ENCODE assay signal across 8 cellular contexts in the genomic region with DNA sequence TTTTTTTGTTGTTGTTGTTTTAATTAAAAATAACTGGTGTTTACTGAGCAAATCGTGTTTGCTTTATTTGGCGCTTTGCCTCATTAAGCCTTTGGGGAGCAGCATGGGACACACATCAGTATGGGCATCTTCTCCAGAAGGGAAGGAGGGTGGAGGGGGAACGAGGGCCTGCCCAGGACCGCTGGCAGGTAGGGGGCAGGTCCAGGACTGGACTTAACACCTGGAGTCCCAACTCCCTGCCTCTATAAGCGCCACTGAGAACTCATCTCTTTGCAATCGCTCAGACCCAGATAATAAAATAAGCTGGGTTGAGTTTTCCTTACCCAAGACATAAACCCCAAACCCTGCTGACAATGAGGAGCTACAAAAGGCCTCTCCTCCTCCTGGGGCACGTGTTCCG. TPM values are rescaled to one million over a fixed set of nuclear protein-coding genes. Genes with fewer than 3 reads are reported as not detected.
DNase-seq lines count a peak whose midpoint lies in the region; ATAC-seq and TF ChIP-seq lines count a peak whose summit lies in the region.

No MANE protein-coding gene starts in this region.

- H3K4me1 ChIP-seq in ectodermal cell (ENCODE audit: control insufficient read depth, insufficient read depth, low read length) (peaks cover 14% of the 10 kb centered on the region), ovary (ENCODE audit: insufficient read depth) (peaks cover 16% of the 10 kb centered on the region)

- TF ChIP-seq CTCF in ovary (IDR thresholded peaks at IDR 0.05): no peak

- 61 to 62% methylated on average over 8 of the region's 8 CpGs for WGBS in ectodermal cell, 2 experiments
- 52 to 57% (median 54%) methylated on average over 8 of the region's 8 CpGs for WGBS in ovary, 3 donors

- intact Hi-C loops in ovary (cut with DNase I): loop anchor here in 1 of 4 donors (10.0 kb wide), 1 partner anchor 1669 kb away; no protein-coding TSS in a partner anchor

- H3K27ac ChIP-seq in ectodermal cell (ENCODE audit: insufficient read depth, low read depth, low read length, poor library complexity, severe bottlenecking) (peak overlapping the region; percentile 36), ovary (peak overlapping the region; percentile 40 to 82)

- peaks cover 42% of the 10 kb centered on the region for H3K27me3 ChIP-seq in ectodermal cell (ENCODE audit: control insufficient read depth, insufficient read depth, low read length, poor library complexity, severe bottlenecking)
- H3K27me3 ChIP-seq in ovary: no peaks in the 10 kb centered on the region

- H3K36me3 ChIP-seq in ectodermal cell (ENCODE audit: control insufficient read depth, insufficient read depth, low read length) (no peaks in the 10 kb centered on the region), ovary (no peaks in the 10 kb centered on the region)

- H3K4me3 ChIP-seq in ectodermal cell (ENCODE audit: insufficient read depth, low read depth, low read length) (peak overlapping the region; percentile 33), ovary (peak overlapping the region; percentile 40)

- H3K9me3 ChIP-seq in ectodermal cell (ENCODE audit: control insufficient read depth, low read length) (no peaks in the 10 kb centered on the region), ovary (no peaks in the 10 kb centered on the region)

- no peak for TF ChIP-seq EP300 in ovary (IDR thresholded peaks at IDR 0.05)

- no peak for TF ChIP-seq POLR2A in ovary (IDR thresholded peaks at IDR 0.05)

- DNase-seq in COLO668 (lab: John Stamatoyannopoulos, UW; ENCODE audit: unreplicated experiment): peak; percentile 34
- peak; percentile 29 for DNase-seq in NCI-H345 treated with DMSO at 0.1 percent for 48 hours (lab: John Stamatoyannopoulos, UW; ENCODE audit: unreplicated experiment)
- DNase-seq in ovary: no peak
- no peak for DNase-seq in OCI-M2 (lab: John Stamatoyannopoulos, UW; ENCODE audit: unreplicated experiment)
- no peak for DNase-seq in EL
- DNase-seq in NCI-H1048 (lab: John Stamatoyannopoulos, UW): no peak

- no peak for ATAC-seq in GM18519 (IDR thresholded peaks at IDR 0.05; ENCODE audit: low FRiP score, unreplicated experiment)

RNA-seq across cellular contexts. Expression of gene ABCG1, which starts 15.1 kb away (rescaled TPM):
- 1.1 TPM for polyA plus RNA-seq in ectodermal cell (2013, experiment 1 of 4)
- 1.0 TPM for polyA plus RNA-seq in ectodermal cell (2013, experiment 2 of 4)
- 0.48 TPM for polyA plus RNA-seq in ectodermal cell (2013, experiment 3 of 4)
- 0.57 TPM for polyA plus RNA-seq in ectodermal cell (2013, experiment 4 of 4)
- 10 to 100 TPM in 1 of 7 donors, 1 to 10 TPM in 6; 4.3 to 14.9 (median 5.8) TPM for total RNA-seq in ovary
- polyA plus RNA-seq in ovary: 1 to 10 TPM; 5.8 to 8.2 TPM

Comparison
In these comparisons a context has a peak if more than half of its experiments do, and no peak if none do; other contexts are left out.
1. DNase-seq: peak in COLO668 (single experiment) and NCI-H345 treated with DMSO at 0.1 percent for 48 hours (single experiment); none in ovary (0 of 5), OCI-M2 (single experiment), EL (single experiment) and NCI-H1048 (single experiment).